1 cellular context compared by ENCODE assay signal in genomic region chr17:31936615-31937609, GRCh38.
TF ChIP-seq lines count a peak whose summit lies in the region.

SUZ12 (plus strand) TSS chr17:31937007; CDS start chr17:31937247, 240 bp downstream.

TF ChIP-seq in GM12878, 131 proteins besides CTCF, POLR2A, EP300 and RAD21 (continued from another document):
- peak; percentile 60 for TF ChIP-seq IRF3 (IDR thresholded peaks at IDR 0.05)
- TF ChIP-seq CREB1 (IDR thresholded peaks at IDR 0.05; ENCODE audit: low read depth) = 0 out of 2 replicates have a peak, but pooled peaks have one; percentile 24
- TF ChIP-seq YY1 (IDR thresholded peaks at IDR 0.05; ENCODE audit: low read depth, low read length) = peak; percentile 71
- TF ChIP-seq E2F4 (IDR thresholded peaks at IDR 0.05; ENCODE audit: low read depth, low read length) = peak; percentile 54
- peak; percentile 36; the same call in 1 of the 2 replicates for TF ChIP-seq ZNF622 (IDR thresholded peaks at IDR 0.05)
- TF ChIP-seq CBFB (IDR thresholded peaks at IDR 0.05; ENCODE audit: low read depth) = 0 out of 2 replicates have a peak, but pooled peaks have one; percentile 38
- 0 out of 2 replicates have a peak, but pooled peaks have one; percentile 11 for TF ChIP-seq MLLT1 (IDR thresholded peaks at IDR 0.05)
- peak; percentile 27; the same call in 1 of the 2 replicates for TF ChIP-seq IKZF1 (conservative IDR thresholded peaks at IDR 0.05)
- peak; percentile 40; the same call in 1 of the 2 replicates for TF ChIP-seq PML (IDR thresholded peaks at IDR 0.05; ENCODE audit: low read length)
- peak; percentile 12 for TF ChIP-seq ZNF384 (IDR thresholded peaks at IDR 0.05; ENCODE audit: borderline replicate concordance, low read depth, low read length)
- peak in 1 of 2 experiments; percentile 24; a peak in 1 of 4 replicates for TF ChIP-seq BHLHE40 (IDR thresholded peaks at IDR 0.05; ENCODE audit: borderline replicate concordance in 1 of 2, low read depth in 2 of 2, low read length in 1 of 2)
- 0 out of 2 replicates have a peak, but pooled peaks have one; percentile 16 for TF ChIP-seq BACH1 (IDR thresholded peaks at IDR 0.05; ENCODE audit: borderline replicate concordance)
- peak; percentile 65; the same call in 1 of the 2 replicates for TF ChIP-seq SMAD5 (IDR thresholded peaks at IDR 0.05; ENCODE audit: low read depth)
- peak; percentile 19 for TF ChIP-seq USF1 (IDR thresholded peaks at IDR 0.05; ENCODE audit: borderline replicate concordance, extremely low read length, insufficient read depth, low read depth, low read length)
TF ChIP-seq in GM12878: peak in this region for 25; not testable (repeated sequence) for 106.
